In the genomic region with DNA sequence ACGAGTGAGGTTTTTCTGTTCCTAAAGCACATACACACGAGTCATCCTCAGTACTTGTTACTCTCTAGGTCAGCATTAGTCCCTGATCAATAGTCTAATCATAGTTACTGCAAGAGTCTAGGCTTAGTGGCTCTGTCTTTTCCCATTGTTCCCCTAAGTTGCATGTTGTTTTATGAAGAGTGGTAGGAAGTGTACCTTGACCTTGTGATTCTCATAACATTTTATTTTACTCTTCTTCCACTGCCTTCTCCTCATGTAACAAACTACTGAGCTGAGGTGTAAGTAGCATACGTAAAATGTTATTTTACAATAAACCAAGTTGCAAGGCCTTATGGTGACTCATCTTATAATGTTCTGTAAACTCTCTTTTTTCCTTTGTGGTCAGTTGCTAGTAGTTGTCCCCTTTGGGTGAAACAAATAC, we compare ENCODE assay signal across 18 cellular contexts. TPM values are rescaled to one million over a fixed set of nuclear protein-coding genes. Genes with fewer than 3 reads are reported as not detected.
DNase-seq lines count a peak whose midpoint lies in the region; ATAC-seq and TF ChIP-seq lines count a peak whose summit lies in the region.
"Had no signal": no experiment of that assay in that cellular context is flagged by ENCODE, and none has a peak within 500 bp of the region (broad histone marks: within the 10 kb centered on the region; RNA-seq: fewer than 3 reads in every experiment).

No MANE protein-coding gene starts in this region.

- no peak for TF ChIP-seq CTCF in AG10803 (conservative IDR thresholded peaks at IDR 0.05; ENCODE audit: low read length)

- no peak overlapping the region for H3K4me3 Mint-ChIP-seq in effector memory CD8-positive, alpha-beta T cell

- no peak for ATAC-seq in effector memory CD8-positive, alpha-beta T cell (replicated peaks)

- no peak overlapping the region for H3K27ac Mint-ChIP-seq in effector memory CD8-positive, alpha-beta T cell

- H3K4me3 ChIP-seq in AG10803 (ENCODE audit: low read length), result no peak overlapping the region
- H3K4me3 ChIP-seq: coronary artery, sigmoid colon had no signal

- no peaks in the 10 kb centered on the region for H3K27me3 Mint-ChIP-seq in effector memory CD8-positive, alpha-beta T cell

- peak; percentile 28 for DNase-seq in AG10803 (ENCODE audit: low read depth)
- DNase-seq in HT1080 (ENCODE audit: low read depth), result peak; percentile 33
- DNase-seq in astrocyte of the hippocampus (ENCODE audit: low read depth, low spot score), result peak; percentile 44
- peak; percentile 87 for DNase-seq in iris pigment epithelial cell (ENCODE audit: low read depth)
- no peak for DNase-seq in NCI-H510A treated with DMSO at 0.1 percent for 48 hours (lab: John Stamatoyannopoulos, UW)
- no peak for DNase-seq in inferior parietal cortex (ENCODE audit: extremely low spot score)
- no peak for DNase-seq in effector CD8-positive, alpha-beta T cell (lab: John Stamatoyannopoulos, UW)
- DNase-seq in effector memory CD8-positive, alpha-beta T cell, result no peak
- DNase-seq: BE2C; erythroblast; midbrain; NCI-H1092; NCI-H2107; sigmoid colon; stimulated activated CD4-positive, alpha-beta T cell treated with anti-CD3 and anti-CD28 coated beads, Interleukin-4, amount 100 ng/mL, for 1 hour; substantia nigra; T-helper 1 cell had no signal

- peaks cover 6% of the 10 kb centered on the region for H3K36me3 Mint-ChIP-seq in effector memory CD8-positive, alpha-beta T cell (ENCODE audit: insufficient read depth)

- no peaks in the 10 kb centered on the region for H3K9me3 Mint-ChIP-seq in effector memory CD8-positive, alpha-beta T cell

- peaks cover 2 to 14% of the 10 kb centered on the region in 2 donors for H3K4me1 Mint-ChIP-seq in effector memory CD8-positive, alpha-beta T cell (ENCODE audit: low read depth in 2 of 2)

RNA-seq across cellular contexts. Expression of a gene that starts 15.0 kb away (rescaled TPM):
- 12.1 and 14.6 TPM in 2 replicates for total RNA-seq in HT1080 (2014; rRNA removed; shearing (Covaris generic))
- polyA plus RNA-seq in HT1080 (2015; cell fraction: cytosol; rRNA removed), result 10.3 and 14.5 TPM in 2 replicates
- 17.7 and 19.3 TPM in 2 replicates for polyA plus RNA-seq in HT1080 (2015; cell fraction: nucleus; rRNA removed)

RNA-seq across cellular contexts. Expression of a gene that starts 15.2 kb away (rescaled TPM):
- total RNA-seq in HT1080 (2014; rRNA removed; shearing (Covaris generic)), result 21.1 and 23.1 TPM in 2 replicates
- 13.1 and 14.8 TPM in 2 replicates for polyA plus RNA-seq in HT1080 (2015; cell fraction: cytosol; rRNA removed)
- polyA plus RNA-seq in HT1080 (2015; cell fraction: nucleus; rRNA removed), result 37.3 and 44.5 TPM in 2 replicates

Comparison
In these comparisons a context has a peak if more than half of its experiments do, and no peak if none do; other contexts are left out.
1. DNase-seq: peak in AG10803 (single experiment), HT1080 (single experiment), astrocyte of the hippocampus (single experiment) and iris pigment epithelial cell (single experiment); none in NCI-H510A treated with DMSO at 0.1 percent for 48 hours (single experiment), inferior parietal cortex (single experiment), effector CD8-positive, alpha-beta T cell (single experiment) and effector memory CD8-positive, alpha-beta T cell (0 of 3).